In genomic region chr9:129776096-129776495, GRCh38 we compare ENCODE assay signal across 8 cellular contexts. TPM values are rescaled to one million over a fixed set of nuclear protein-coding genes. Genes with fewer than 3 reads are reported as not detected.
DNase-seq lines count a peak whose midpoint lies in the region; ATAC-seq, FAIRE-seq and TF ChIP-seq lines count a peak whose summit lies in the region.
"Not testable (repeated sequence)": the region's sequence is repeated elsewhere in the genome, so short reads cannot be mapped to it uniquely, and the experiment has no call there.
"Had no signal": no experiment of that assay in that cellular context is flagged by ENCODE, and none has a peak within 500 bp of the region (broad histone marks: within the 10 kb centered on the region; RNA-seq: fewer than 3 reads in every experiment).

No MANE protein-coding gene starts in this region.

- not testable (repeated sequence) for TF ChIP-seq POLR2A in HepG2 (IDR thresholded peaks at IDR 0.05; ENCODE audit: insufficient read depth in 1 of 2, low read depth in 2 of 2, low read length in 2 of 2); tibial nerve (IDR thresholded peaks at IDR 0.05)

- in situ Hi-C loops in HepG2 (cut with HindIII; ENCODE audit: extremely low pct_ligation_motif_present, low pct_unique_long_range_greater_than_20kb): not testable (repeated sequence)

- intact Hi-C loops in colonic mucosa (cut with DNase I); HepG2 (cut with micrococcal nuclease; ENCODE audit: unreplicated experiment): not testable (repeated sequence)

- FAIRE-seq in HepG2 (lab: Jason Lieb, UNC): not testable (repeated sequence)

- H3K9me3 ChIP-seq in BLaER1; HEK293 (ENCODE audit: control insufficient read depth, insufficient read depth, low read depth, low read length); adipocyte (ENCODE audit: control insufficient read depth, low read length); colonic mucosa; HepG2 (ENCODE audit: low read length); osteoblast (ENCODE audit: low read depth, low read length); tibial nerve: not testable (repeated sequence)

- H3K9ac ChIP-seq in BLaER1; colonic mucosa (ENCODE audit: low read depth in 2 of 2, low read length in 2 of 2); HepG2 (ENCODE audit: insufficient read depth, low read depth, low read length): not testable (repeated sequence)
- H3K9ac ChIP-seq in adipocyte (ENCODE audit: low read length): peak overlapping the region; percentile 59

- 65% methylated on average over 4 of the region's 4 CpGs for WGBS in HepG2 (ENCODE audit: low lambda C conversion rate)
- 90 to 93% methylated on average over 4 of the region's 4 CpGs for WGBS in tibial nerve, 2 donors

- TF ChIP-seq EP300 in HepG2 (IDR thresholded peaks at IDR 0.05; ENCODE audit: low read depth in 2 of 2, low read length in 2 of 2); HepG2 (CRISPR knock-in tag; IDR thresholded peaks at IDR 0.05; ENCODE audit: borderline replicate concordance); tibial nerve (IDR thresholded peaks at IDR 0.05): not testable (repeated sequence)

- peak overlapping the region; percentile 91 for H3K4me2 ChIP-seq in BLaER1
- not testable (repeated sequence) for H3K4me2 ChIP-seq in HepG2 (ENCODE audit: low read depth, low read length)
- H3K4me2 ChIP-seq in osteoblast (ENCODE audit: insufficient read depth, low read length): peak overlapping the region; percentile 75

- not testable (repeated sequence) for H3K27me3 ChIP-seq in BLaER1; adipocyte (replicated peaks; ENCODE audit: control insufficient read depth, insufficient read depth, low read length); colonic mucosa; HepG2 (ENCODE audit: control insufficient read depth in 1 of 2, insufficient read depth in 2 of 2, low read length in 2 of 2); osteoblast (ENCODE audit: insufficient read depth, low read length); tibial nerve

- CTCF ChIA-PET in HEK293 (lab: Yijun Ruan, JAX): interaction anchor here (0.6 to 4.7 kb wide), 9 partner anchors 7 to 265 kb away, joined by 3 to 57 read pairs (median 5); no protein-coding TSS in a partner anchor
- CTCF ChIA-PET in HepG2 (lab: Yijun Ruan, JAX; ENCODE audit: low intra/inter-chr PET ratio, low total read pairs): not testable (repeated sequence)

- not testable (repeated sequence) for TF ChIP-seq CTCF in HEK293 (tag by site-specific recombination; IDR thresholded peaks at IDR 0.05); colonic mucosa (IDR thresholded peaks at IDR 0.05); HepG2 (CRISPR knock-in tag; IDR thresholded peaks at IDR 0.05); osteoblast (IDR thresholded peaks at IDR 0.05; ENCODE audit: extremely low read depth, low read depth, low read length); tibial nerve (IDR thresholded peaks at IDR 0.05)

- BruUV-seq in HepG2 (replicated peaks; lab: Mats Ljungman, UMichigan): not testable (repeated sequence)

- not testable (repeated sequence) for H3K27ac ChIP-seq in BLaER1; HEK293 (ENCODE audit: extremely low read depth, low read depth, low read length); HepG2 (ENCODE audit: extremely low read length, insufficient read depth, low read length)
- H3K27ac ChIP-seq in colonic mucosa (peak overlapping the region; percentile 48), osteoblast (ENCODE audit: low read depth, low read length) (peak overlapping the region; percentile 97), tibial nerve (peak overlapping the region in 3 of 4 donors; percentile 53 to 89 (median 81))

- H2AFZ ChIP-seq in HepG2 (ENCODE audit: low read length); osteoblast (ENCODE audit: low read length): not testable (repeated sequence)

- H4K20me1 ChIP-seq in BLaER1: peaks cover 27% of the 10 kb centered on the region
- not testable (repeated sequence) for H4K20me1 ChIP-seq in HepG2 (ENCODE audit: insufficient read depth, low read length); osteoblast (ENCODE audit: insufficient read depth, low read length)

- not testable (repeated sequence) for H3K4me3 ChIP-seq in BLaER1; HEK293 (ENCODE audit: low read depth, low read length); colonic mucosa; HepG2 (replicated peaks in 1 of 3; ENCODE audit: insufficient read depth in 1 of 3, low read depth in 2 of 3, low read length in 3 of 3); osteoblast (ENCODE audit: insufficient read depth, low read length); tibial nerve
- peak overlapping the region; percentile 57 for H3K4me3 ChIP-seq in adipocyte (ENCODE audit: low read length)

- POLR2A ChIA-PET in HEK293 (lab: Yijun Ruan, JAX): interaction anchor here (1.1 to 2.4 kb wide), 4 partner anchors 10 to 80 kb away, joined by 3 to 17 read pairs (median 8); no protein-coding TSS in a partner anchor
- POLR2A ChIA-PET in HepG2 (lab: Yijun Ruan, JAX): not testable (repeated sequence)

- DNase-seq in adipocyte (ENCODE audit: low read depth); colonic mucosa; HepG2 (ENCODE audit: low spot score); osteoblast (ENCODE audit: insufficient read length, low spot score, missing footprints); tibial nerve (ENCODE audit: low spot score in 2 of 2): not testable (repeated sequence)

- H3K4me1 ChIP-seq in BLaER1: peaks cover 45% of the 10 kb centered on the region
- not testable (repeated sequence) for H3K4me1 ChIP-seq in HEK293 (ENCODE audit: control insufficient read depth, insufficient read depth, low read length); colonic mucosa
- peaks cover 29% of the 10 kb centered on the region for H3K4me1 ChIP-seq in adipocyte (ENCODE audit: control insufficient read depth, insufficient read depth, low read length)
- peaks cover 25% of the 10 kb centered on the region for H3K4me1 ChIP-seq in HepG2 (ENCODE audit: insufficient read depth, low read length)
- peaks cover 25% of the 10 kb centered on the region for H3K4me1 ChIP-seq in osteoblast (ENCODE audit: insufficient read depth, low read length)
- H3K4me1 ChIP-seq in tibial nerve: peaks cover 0 to 44% (median 19%) of the 10 kb centered on the region in 4 donors

- H3K79me2 ChIP-seq in HepG2 (ENCODE audit: insufficient read depth, low read length); osteoblast (ENCODE audit: insufficient read depth, low read length): not testable (repeated sequence)

- ATAC-seq in HepG2: not testable (repeated sequence)

- not testable (repeated sequence) for H3K36me3 ChIP-seq in BLaER1; HEK293 (ENCODE audit: control insufficient read depth in 2 of 2, insufficient read depth in 1 of 2, low read length in 2 of 2); adipocyte (ENCODE audit: control insufficient read depth, insufficient read depth, low read length, severe bottlenecking); colonic mucosa; HepG2 (replicated peaks in 1 of 2; ENCODE audit: control insufficient read depth in 1 of 2, insufficient read depth in 2 of 2, low read length in 2 of 2); osteoblast (ENCODE audit: insufficient read depth, low read length); tibial nerve

- TF ChIP-seq RAD21 in HepG2 (CRISPR knock-in tag; IDR thresholded peaks at IDR 0.05): not testable (repeated sequence)

RNA-seq across cellular contexts. Expression of gene PTGES, which starts 23.3 kb away (rescaled TPM):
- total RNA-seq in colonic mucosa (1 to 10 TPM; 2.6 to 5.1 TPM), HepG2 (2016; rRNA removed; fragmentation: Illumina TruSeq; extraction: Trizol) (0.07 TPM in 1 of 2 replicates, not detected in the other), osteoblast (70.9 and 115 TPM in 2 replicates), tibial nerve (10 to 100 TPM; 14.7 to 33.0 (median 25.7) TPM)
- not detected in 2 replicates for total RNA-seq in HepG2 (2016; cell fraction: cytosol; rRNA removed; fragmentation: Illumina TruSeq; extraction: Trizol; ENCODE audit: low read depth)
- total RNA-seq in HepG2 (2016; cell fraction: insoluble cytoplasmic fraction; rRNA removed; fragmentation: Illumina TruSeq; extraction: Trizol): 0.13 TPM in 1 of 2 replicates, not detected in the other
- not detected in 2 replicates for total RNA-seq in HepG2 (2016; cell fraction: membrane; rRNA removed; fragmentation: Illumina TruSeq; extraction: Trizol)
- total RNA-seq in HepG2 (2016; cell fraction: nucleus; rRNA removed; fragmentation: Illumina TruSeq; extraction: Trizol): not detected in 2 replicates
- not detected in 2 replicates for polyA plus RNA-seq in HepG2 (2011; rRNA removed)
- 0.03 and 0.04 TPM in 2 replicates for polyA plus RNA-seq in HepG2 (2011; cell fraction: cytosol; rRNA removed)
- polyA plus RNA-seq in HepG2 (2011; cell fraction: nucleus; rRNA removed): not detected in 2 replicates
- 0.07 TPM in 1 of 2 replicates, not detected in the other for polyA plus RNA-seq in HepG2 (2012)
- not detected in 2 replicates for polyA plus RNA-seq in HepG2 (2016; cell fraction: cytosol; fragmentation: Illumina TruSeq; extraction: Trizol; ENCODE audit: low read depth)
- not detected in 2 replicates for polyA plus RNA-seq in HepG2 (2016; cell fraction: insoluble cytoplasmic fraction; fragmentation: Illumina TruSeq; extraction: Trizol; ENCODE audit: low read depth)
- polyA plus RNA-seq in HepG2 (2016; cell fraction: membrane; fragmentation: Illumina TruSeq; extraction: Trizol; ENCODE audit: low read depth): not detected in 2 replicates
- polyA plus RNA-seq in HepG2 (2016; cell fraction: nucleus; fragmentation: Illumina TruSeq; extraction: Trizol; ENCODE audit: insufficient read depth, low read depth): 0.36 TPM in 1 of 2 replicates, not detected in the other
- 258 TPM in 1 of 2 replicates, not detected in the other for polyA minus RNA-seq in HepG2 (2011; rRNA and poly(A)+ RNA removed; ENCODE audit: low replicate concordance)
- 0.88 TPM in 1 of 2 replicates, not detected in the other for polyA minus RNA-seq in HepG2 (2011; cell fraction: cytosol; rRNA and poly(A)+ RNA removed)
- 0.64 TPM in 1 of 2 replicates, not detected in the other for polyA minus RNA-seq in HepG2 (2011; cell fraction: nucleus; rRNA and poly(A)+ RNA removed)
- total RNA-seq: CD4-positive, CD25-positive, alpha-beta regulatory T cell had no signal

RNA-seq across cellular contexts. Expression of gene TOR1B, which starts 26.9 kb away (rescaled TPM):
- total RNA-seq in colonic mucosa (10 to 100 TPM; 49.0 to 60.8 TPM), HepG2 (2016; rRNA removed; fragmentation: Illumina TruSeq; extraction: Trizol) (8.2 and 18.1 TPM in 2 replicates), osteoblast (27.5 and 31.5 TPM in 2 replicates), tibial nerve (10 to 100 TPM; 19.2 to 41.2 (median 23.0) TPM)
- total RNA-seq in HepG2 (2016; cell fraction: cytosol; rRNA removed; fragmentation: Illumina TruSeq; extraction: Trizol; ENCODE audit: low read depth): 1.8 and 2.1 TPM in 2 replicates
- 8.2 and 16.7 TPM in 2 replicates for total RNA-seq in HepG2 (2016; cell fraction: insoluble cytoplasmic fraction; rRNA removed; fragmentation: Illumina TruSeq; extraction: Trizol)
- total RNA-seq in HepG2 (2016; cell fraction: membrane; rRNA removed; fragmentation: Illumina TruSeq; extraction: Trizol): 4.8 and 6.4 TPM in 2 replicates
- total RNA-seq in HepG2 (2016; cell fraction: nucleus; rRNA removed; fragmentation: Illumina TruSeq; extraction: Trizol): 15.4 and 17.8 TPM in 2 replicates
- 21.3 and 22.8 TPM in 2 replicates for polyA plus RNA-seq in HepG2 (2011; rRNA removed)
- 18.4 and 25.0 TPM in 2 replicates for polyA plus RNA-seq in HepG2 (2011; cell fraction: cytosol; rRNA removed)
- 9.9 and 15.3 TPM in 2 replicates for polyA plus RNA-seq in HepG2 (2011; cell fraction: nucleus; rRNA removed)
- 12.4 and 18.5 TPM in 2 replicates for polyA plus RNA-seq in HepG2 (2012)
- 1.5 and 1.6 TPM in 2 replicates for polyA plus RNA-seq in HepG2 (2016; cell fraction: cytosol; fragmentation: Illumina TruSeq; extraction: Trizol; ENCODE audit: low read depth)
- polyA plus RNA-seq in HepG2 (2016; cell fraction: insoluble cytoplasmic fraction; fragmentation: Illumina TruSeq; extraction: Trizol; ENCODE audit: low read depth): 6.6 and 8.2 TPM in 2 replicates
- 3.4 and 3.7 TPM in 2 replicates for polyA plus RNA-seq in HepG2 (2016; cell fraction: membrane; fragmentation: Illumina TruSeq; extraction: Trizol; ENCODE audit: low read depth)
- polyA plus RNA-seq in HepG2 (2016; cell fraction: nucleus; fragmentation: Illumina TruSeq; extraction: Trizol; ENCODE audit: insufficient read depth, low read depth): 24.0 and 24.3 TPM in 2 replicates
- polyA minus RNA-seq in HepG2 (2011; rRNA and poly(A)+ RNA removed; ENCODE audit: low replicate concordance): 18.9 and 43.4 TPM in 2 replicates
- 11.5 and 13.4 TPM in 2 replicates for polyA minus RNA-seq in HepG2 (2011; cell fraction: cytosol; rRNA and poly(A)+ RNA removed)
- polyA minus RNA-seq in HepG2 (2011; cell fraction: nucleus; rRNA and poly(A)+ RNA removed): 9.5 and 14.4 TPM in 2 replicates

RNA-seq across cellular contexts. Expression of gene TOR1A, which starts 47.8 kb away (rescaled TPM):
- 10 to 100 TPM; 31.0 to 31.1 TPM for total RNA-seq in colonic mucosa
- total RNA-seq in HepG2 (2016; rRNA removed; fragmentation: Illumina TruSeq; extraction: Trizol): 18.6 and 31.6 TPM in 2 replicates
- total RNA-seq in HepG2 (2016; cell fraction: cytosol; rRNA removed; fragmentation: Illumina TruSeq; extraction: Trizol; ENCODE audit: low read depth): 6.7 and 8.0 TPM in 2 replicates
- 19.9 and 29.3 TPM in 2 replicates for total RNA-seq in HepG2 (2016; cell fraction: insoluble cytoplasmic fraction; rRNA removed; fragmentation: Illumina TruSeq; extraction: Trizol)
- total RNA-seq in HepG2 (2016; cell fraction: membrane; rRNA removed; fragmentation: Illumina TruSeq; extraction: Trizol): 15.5 and 16.3 TPM in 2 replicates
- 28.0 and 32.7 TPM in 2 replicates for total RNA-seq in HepG2 (2016; cell fraction: nucleus; rRNA removed; fragmentation: Illumina TruSeq; extraction: Trizol)
- polyA plus RNA-seq in HepG2 (2011; rRNA removed): 39.6 and 41.4 TPM in 2 replicates
- polyA plus RNA-seq in HepG2 (2011; cell fraction: cytosol; rRNA removed): 45.2 and 49.1 TPM in 2 replicates
- polyA plus RNA-seq in HepG2 (2011; cell fraction: nucleus; rRNA removed): 18.7 and 22.3 TPM in 2 replicates
- polyA plus RNA-seq in HepG2 (2012): 21.5 and 23.6 TPM in 2 replicates
- 6.1 and 7.7 TPM in 2 replicates for polyA plus RNA-seq in HepG2 (2016; cell fraction: cytosol; fragmentation: Illumina TruSeq; extraction: Trizol; ENCODE audit: low read depth)
- polyA plus RNA-seq in HepG2 (2016; cell fraction: insoluble cytoplasmic fraction; fragmentation: Illumina TruSeq; extraction: Trizol; ENCODE audit: low read depth): 22.1 and 24.0 TPM in 2 replicates
- polyA plus RNA-seq in HepG2 (2016; cell fraction: membrane; fragmentation: Illumina TruSeq; extraction: Trizol; ENCODE audit: low read depth): 12.0 and 13.6 TPM in 2 replicates
- 48.4 and 49.7 TPM in 2 replicates for polyA plus RNA-seq in HepG2 (2016; cell fraction: nucleus; fragmentation: Illumina TruSeq; extraction: Trizol; ENCODE audit: insufficient read depth, low read depth)
- 35.9 and 66.9 TPM in 2 replicates for polyA minus RNA-seq in HepG2 (2011; rRNA and poly(A)+ RNA removed; ENCODE audit: low replicate concordance)
- polyA minus RNA-seq in HepG2 (2011; cell fraction: cytosol; rRNA and poly(A)+ RNA removed): 17.9 TPM in 2 replicates
- polyA minus RNA-seq in HepG2 (2011; cell fraction: nucleus; rRNA and poly(A)+ RNA removed): 23.1 and 23.7 TPM in 2 replicates
- total RNA-seq in osteoblast: 52.1 and 52.5 TPM in 2 replicates
- total RNA-seq in tibial nerve: 10 to 100 TPM; 26.0 to 55.2 (median 40.4) TPM

RNA-seq across cellular contexts. Expression of gene C9orf78, which starts 59.0 kb away (rescaled TPM):
- total RNA-seq in colonic mucosa (10 to 100 TPM; 38.7 to 45.5 TPM), HepG2 (2016; rRNA removed; fragmentation: Illumina TruSeq; extraction: Trizol) (35.5 and 49.0 TPM in 2 replicates), osteoblast (30.8 and 41.0 TPM in 2 replicates), tibial nerve (10 to 100 TPM; 44.4 to 61.2 (median 52.7) TPM)
- total RNA-seq in HepG2 (2016; cell fraction: cytosol; rRNA removed; fragmentation: Illumina TruSeq; extraction: Trizol; ENCODE audit: low read depth): 14.6 and 16.3 TPM in 2 replicates
- total RNA-seq in HepG2 (2016; cell fraction: insoluble cytoplasmic fraction; rRNA removed; fragmentation: Illumina TruSeq; extraction: Trizol): 37.6 and 59.4 TPM in 2 replicates
- 28.0 and 28.1 TPM in 2 replicates for total RNA-seq in HepG2 (2016; cell fraction: membrane; rRNA removed; fragmentation: Illumina TruSeq; extraction: Trizol)
- 12.7 and 14.8 TPM in 2 replicates for total RNA-seq in HepG2 (2016; cell fraction: nucleus; rRNA removed; fragmentation: Illumina TruSeq; extraction: Trizol)
- polyA plus RNA-seq in HepG2 (2011; rRNA removed): 14.7 and 18.4 TPM in 2 replicates
- 17.3 and 19.6 TPM in 2 replicates for polyA plus RNA-seq in HepG2 (2011; cell fraction: cytosol; rRNA removed)
- polyA plus RNA-seq in HepG2 (2011; cell fraction: nucleus; rRNA removed): 3.1 and 4.7 TPM in 2 replicates
- 23.6 and 27.5 TPM in 2 replicates for polyA plus RNA-seq in HepG2 (2012)
- polyA plus RNA-seq in HepG2 (2016; cell fraction: cytosol; fragmentation: Illumina TruSeq; extraction: Trizol; ENCODE audit: low read depth): 18.5 and 18.8 TPM in 2 replicates
- polyA plus RNA-seq in HepG2 (2016; cell fraction: insoluble cytoplasmic fraction; fragmentation: Illumina TruSeq; extraction: Trizol; ENCODE audit: low read depth): 81.0 and 86.6 TPM in 2 replicates
- 30.0 and 32.0 TPM in 2 replicates for polyA plus RNA-seq in HepG2 (2016; cell fraction: membrane; fragmentation: Illumina TruSeq; extraction: Trizol; ENCODE audit: low read depth)
- 30.1 and 37.2 TPM in 2 replicates for polyA plus RNA-seq in HepG2 (2016; cell fraction: nucleus; fragmentation: Illumina TruSeq; extraction: Trizol; ENCODE audit: insufficient read depth, low read depth)
- polyA minus RNA-seq in HepG2 (2011; rRNA and poly(A)+ RNA removed; ENCODE audit: low replicate concordance): 1.4 and 13.5 TPM in 2 replicates
- polyA minus RNA-seq in HepG2 (2011; cell fraction: cytosol; rRNA and poly(A)+ RNA removed): 8.1 and 10.6 TPM in 2 replicates
- 7.0 and 9.3 TPM in 2 replicates for polyA minus RNA-seq in HepG2 (2011; cell fraction: nucleus; rRNA and poly(A)+ RNA removed)

RNA-seq across cellular contexts. Expression of gene USP20, which starts 59.2 kb away (rescaled TPM):
- total RNA-seq in colonic mucosa (10 to 100 TPM; 14.7 to 20.0 TPM), HepG2 (2016; rRNA removed; fragmentation: Illumina TruSeq; extraction: Trizol) (2.9 and 4.4 TPM in 2 replicates), osteoblast (9.1 and 10.5 TPM in 2 replicates), tibial nerve (10 to 100 TPM; 20.1 to 50.1 (median 24.1) TPM)
- 0.51 and 1.3 TPM in 2 replicates for total RNA-seq in HepG2 (2016; cell fraction: cytosol; rRNA removed; fragmentation: Illumina TruSeq; extraction: Trizol; ENCODE audit: low read depth)
- 3.8 and 5.0 TPM in 2 replicates for total RNA-seq in HepG2 (2016; cell fraction: insoluble cytoplasmic fraction; rRNA removed; fragmentation: Illumina TruSeq; extraction: Trizol)
- total RNA-seq in HepG2 (2016; cell fraction: membrane; rRNA removed; fragmentation: Illumina TruSeq; extraction: Trizol): 1.9 and 2.3 TPM in 2 replicates
- total RNA-seq in HepG2 (2016; cell fraction: nucleus; rRNA removed; fragmentation: Illumina TruSeq; extraction: Trizol): 5.5 TPM in 2 replicates
- 5.9 and 8.7 TPM in 2 replicates for polyA plus RNA-seq in HepG2 (2011; rRNA removed)
- 4.0 and 5.7 TPM in 2 replicates for polyA plus RNA-seq in HepG2 (2011; cell fraction: cytosol; rRNA removed)
- 64.1 and 76.1 TPM in 2 replicates for polyA plus RNA-seq in HepG2 (2011; cell fraction: nucleus; rRNA removed)
- polyA plus RNA-seq in HepG2 (2012): 7.5 and 8.7 TPM in 2 replicates
- 0.70 and 0.96 TPM in 2 replicates for polyA plus RNA-seq in HepG2 (2016; cell fraction: cytosol; fragmentation: Illumina TruSeq; extraction: Trizol; ENCODE audit: low read depth)
- 2.6 and 3.2 TPM in 2 replicates for polyA plus RNA-seq in HepG2 (2016; cell fraction: insoluble cytoplasmic fraction; fragmentation: Illumina TruSeq; extraction: Trizol; ENCODE audit: low read depth)
- 1.4 and 1.5 TPM in 2 replicates for polyA plus RNA-seq in HepG2 (2016; cell fraction: membrane; fragmentation: Illumina TruSeq; extraction: Trizol; ENCODE audit: low read depth)
- polyA plus RNA-seq in HepG2 (2016; cell fraction: nucleus; fragmentation: Illumina TruSeq; extraction: Trizol; ENCODE audit: insufficient read depth, low read depth): 14.4 and 18.6 TPM in 2 replicates
- 11.2 and 18.8 TPM in 2 replicates for polyA minus RNA-seq in HepG2 (2011; rRNA and poly(A)+ RNA removed; ENCODE audit: low replicate concordance)
- polyA minus RNA-seq in HepG2 (2011; cell fraction: cytosol; rRNA and poly(A)+ RNA removed): 3.8 and 5.1 TPM in 2 replicates
- polyA minus RNA-seq in HepG2 (2011; cell fraction: nucleus; rRNA and poly(A)+ RNA removed): 8.5 and 10.2 TPM in 2 replicates
